Comparison of ENCODE assay signal across 8 cellular contexts in genomic region chr11:96228472-96228871, GRCh38.
DNase-seq lines count a peak whose midpoint lies in the region; ATAC-seq and TF ChIP-seq lines count a peak whose summit lies in the region.

No MANE protein-coding gene starts in this region.

- BruUV-seq in IMR-90 (replicated peaks; lab: Mats Ljungman, UMichigan), result no TSS peak

- ATAC-seq in IMR-90 (ENCODE audit: low read depth), result peak; percentile 89
- ATAC-seq in HG03439 (IDR thresholded peaks at IDR 0.05; ENCODE audit: unreplicated experiment), result no peak
- no peak for ATAC-seq in GM18502 (IDR thresholded peaks at IDR 0.05; ENCODE audit: poor library complexity, unreplicated experiment)
- no peak for ATAC-seq in GM21367 (IDR thresholded peaks at IDR 0.05; ENCODE audit: unreplicated experiment)

- CTCF ChIA-PET in IMR-90 (lab: Yijun Ruan, JAX), result interaction anchor here (1.1 to 2.0 kb wide), 4 partner anchors 15 to 115 kb away, joined by 3 to 6 read pairs (median 6); partner anchors contain the start of gene MAML2

- H3K4ac ChIP-seq in IMR-90 (ENCODE audit: low read depth, low read length), result peak overlapping the region; percentile 75; the same call in 1 of the 2 replicates

- peaks cover 3% of the 10 kb centered on the region for H3K9me1 ChIP-seq in IMR-90 (ENCODE audit: insufficient read depth, low read length)

- no peak for TF ChIP-seq RAD21 in IMR-90 (IDR thresholded peaks at IDR 0.05; ENCODE audit: low read length)

- H3K27ac ChIP-seq in IMR-90 (ENCODE audit: insufficient read depth, low read length) (peak overlapping the region; percentile 86), ectodermal cell (ENCODE audit: insufficient read depth, low read depth, low read length, poor library complexity, severe bottlenecking) (peak overlapping the region; percentile 33), muscle layer of colon (ENCODE audit: low read depth, low read length) (peak overlapping the region; percentile 10)

- peak overlapping the region; percentile 21 for H4K5ac ChIP-seq in IMR-90 (ENCODE audit: low read depth, low read length)

- H3K18ac ChIP-seq in IMR-90 (ENCODE audit: low read depth, low read length), result peak overlapping the region; percentile 49

- no peaks in the 10 kb centered on the region for H3K27me3 ChIP-seq in IMR-90 (ENCODE audit: control insufficient read depth, insufficient read depth, low read length)
- no peaks in the 10 kb centered on the region for H3K27me3 ChIP-seq in ectodermal cell (ENCODE audit: control insufficient read depth, insufficient read depth, low read length, poor library complexity, severe bottlenecking)
- no peaks in the 10 kb centered on the region for H3K27me3 ChIP-seq in muscle layer of colon (ENCODE audit: control insufficient read depth in 1 of 2, insufficient read depth in 2 of 2, low read length in 2 of 2)

- H2BK120ac ChIP-seq in IMR-90 (ENCODE audit: low read depth, low read length), result peak overlapping the region; percentile 79

- peak overlapping the region; percentile 31 to 85 for H4K8ac ChIP-seq in IMR-90 (ENCODE audit: low read depth in 2 of 2, low read length in 2 of 2)

- peaks cover 13% of the 10 kb centered on the region for H3K4me1 ChIP-seq in IMR-90 (ENCODE audit: control insufficient read depth, insufficient read depth, low read length)
- no peaks in the 10 kb centered on the region for H3K4me1 ChIP-seq in ectodermal cell (ENCODE audit: control insufficient read depth, insufficient read depth, low read length)
- H3K4me1 ChIP-seq in muscle layer of colon (ENCODE audit: insufficient read depth, low read length), result peaks cover 8% of the 10 kb centered on the region

- H2AK9ac ChIP-seq in IMR-90 (replicated peaks; ENCODE audit: low read depth, low read length, poor library complexity), result peak overlapping the region; percentile 35

- H3K4me3 ChIP-seq in IMR-90 (ENCODE audit: insufficient read depth, low read depth, low read length), result no peak overlapping the region; the same call in 1 of the 2 replicates
- no peak overlapping the region for H3K4me3 ChIP-seq in ectodermal cell (ENCODE audit: insufficient read depth, low read depth, low read length)
- H3K4me3 ChIP-seq in muscle layer of colon (ENCODE audit: low read depth in 1 of 2, low read length in 2 of 2), result no peak overlapping the region

- H2AK5ac ChIP-seq in IMR-90 (ENCODE audit: low read depth, low read length), result peak overlapping the region; percentile 62

- POLR2A ChIA-PET in IMR-90 (lab: Charles Lee; ENCODE audit: unreplicated experiment), result no interaction called here

- no peak; the same call in 1 of the 2 replicates for TF ChIP-seq POLR2A in IMR-90 (IDR thresholded peaks at IDR 0.05; ENCODE audit: low read depth, low read length)

- H3K9ac ChIP-seq in IMR-90 (ENCODE audit: low read depth, low read length), result no peak overlapping the region; the same call in 1 of the 2 replicates
- no peak overlapping the region for H3K9ac ChIP-seq in muscle layer of colon (ENCODE audit: low read length)

- H3K4me2 ChIP-seq in IMR-90 (ENCODE audit: low read depth, low read length), result peak overlapping the region; percentile 42

- H2AFZ ChIP-seq in IMR-90 (replicated peaks; ENCODE audit: low read length, poor library complexity), result peak overlapping the region; percentile 11

- in situ Hi-C loops in IMR-90 (cut with MboI; ENCODE audit: low sequenced_read_pairs), result no loop called here

- H3K36me3 ChIP-seq in IMR-90 (ENCODE audit: control insufficient read depth, insufficient read depth, low read length) (no peaks in the 10 kb centered on the region; the same call in 1 of the 2 replicates), ectodermal cell (ENCODE audit: control insufficient read depth, insufficient read depth, low read length) (no peaks in the 10 kb centered on the region), muscle layer of colon (ENCODE audit: insufficient read depth, low read length) (no peaks in the 10 kb centered on the region)

- H3K14ac ChIP-seq in IMR-90 (replicated peaks; ENCODE audit: low read depth, low read length), result peak overlapping the region; percentile 78

- peak overlapping the region; percentile 78 for H2BK20ac ChIP-seq in IMR-90 (ENCODE audit: low read depth, low read length)

- peak overlapping the region; percentile 56 for H2BK15ac ChIP-seq in IMR-90 (ENCODE audit: low read depth, low read length)

- no peak for TF ChIP-seq CTCF in IMR-90 (conservative IDR thresholded peaks at IDR 0.05; ENCODE audit: low read depth, low read length)

- H4K91ac ChIP-seq in IMR-90 (ENCODE audit: insufficient read depth, low read depth, low read length), result peak overlapping the region; percentile 90

- dilution Hi-C loops in IMR-90 (cut with HindIII; ENCODE audit: low sequenced_read_pairs, unreplicated experiment), result no loop called here

- peak overlapping the region; percentile 82 for H3K56ac ChIP-seq in IMR-90 (ENCODE audit: extremely low read depth, insufficient read depth, low read length)

- H3K9me3 ChIP-seq in IMR-90 (ENCODE audit: control insufficient read depth, insufficient read depth, low read length) (no peaks in the 10 kb centered on the region), ectodermal cell (ENCODE audit: control insufficient read depth, low read length) (no peaks in the 10 kb centered on the region), muscle layer of colon (ENCODE audit: low read length) (no peaks in the 10 kb centered on the region)

- H3K23ac ChIP-seq in IMR-90 (ENCODE audit: low read depth, low read length), result peak overlapping the region; percentile 49

- peaks cover 36 to 65% of the 10 kb centered on the region in 2 experiments for H3K79me1 ChIP-seq in IMR-90 (ENCODE audit: low read depth in 1 of 2, low read length in 2 of 2)

- peak overlapping the region; percentile 96 for H2BK5ac ChIP-seq in IMR-90 (ENCODE audit: low read depth, low read length, poor library complexity, severe bottlenecking)

- peak; percentile 77 for DNase-seq in A172 (ENCODE audit: low spot score)
- peak; percentile 96 for DNase-seq in IMR-90
- DNase-seq in NCI-H128 (lab: John Stamatoyannopoulos, UW; ENCODE audit: unreplicated experiment), result no peak

- 0% methylated on average over 1 of the region's 4 CpGs; no CpG with 5 or more reads in 1 of the 2 experiments for WGBS in IMR-90 (ENCODE audit: extremely low coverage in 2 of 2, insufficient read length in 1 of 2), 2 experiments
- 88 to 95% methylated on average over 4 of the region's 4 CpGs for WGBS in ectodermal cell, 2 experiments

- H4K20me1 ChIP-seq in IMR-90 (ENCODE audit: insufficient read depth, low read length), result no peaks in the 10 kb centered on the region

- intact Hi-C loops in IMR-90 (cut with micrococcal nuclease), result no loop called here

TF ChIP-seq in IMR-90, 13 proteins besides CTCF, POLR2A, EP300 and RAD21:
- TF ChIP-seq MAFK (IDR thresholded peaks at IDR 0.05; ENCODE audit: low read depth, low read length) (peak; percentile 34; the same call in 1 of the 2 replicates), MAZ (IDR thresholded peaks at IDR 0.05; ENCODE audit: borderline replicate concordance, low read depth, low read length) (no peak), FOS (IDR thresholded peaks at IDR 0.05; ENCODE audit: low read depth, low read length) (peak; percentile 73), SMC3 (IDR thresholded peaks at IDR 0.05; ENCODE audit: low read depth, low read length) (no peak)

Comparison
In these comparisons a context has a peak if more than half of its experiments do, and no peak if none do; other contexts are left out.
1. H3K27ac ChIP-seq: peak in every context shown above with its lines; median percentile 86 in IMR-90; 33 in ectodermal cell; 10 in muscle layer of colon.